8 cellular contexts compared by ENCODE assay signal in the genomic region with DNA sequence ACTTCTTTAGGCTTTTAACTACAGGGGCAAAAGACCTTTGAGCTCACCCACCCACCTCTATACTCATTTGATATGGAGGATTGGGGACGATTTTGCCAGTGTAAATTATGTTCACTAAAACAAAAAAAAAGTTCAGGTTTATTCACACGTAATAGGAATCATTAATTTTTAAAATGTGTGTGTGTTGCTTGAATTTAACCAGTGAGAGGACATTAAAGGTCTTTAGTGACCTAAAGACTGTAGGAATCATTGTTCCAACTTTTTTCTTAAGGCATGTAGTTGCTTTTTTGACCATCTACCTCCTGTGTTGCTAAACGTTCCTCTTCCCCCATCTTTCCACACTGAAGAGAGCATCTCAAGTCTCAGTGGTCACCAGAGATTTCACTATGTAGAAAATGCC. TPM values are rescaled to one million over a fixed set of nuclear protein-coding genes. Genes with fewer than 3 reads are reported as not detected.
A peak's percentile ranks its signal among the peaks of the same experiment; 100 is the strongest.
DNase-seq lines count a peak whose midpoint lies in the region; ATAC-seq, FAIRE-seq and TF ChIP-seq lines count a peak whose summit lies in the region.

No MANE protein-coding gene starts in this region.

- WGBS in psoas muscle, 3 donors: 54 to 66% (median 57%) methylated on average over 3 of the region's 3 CpGs
- 43 to 54% (median 52%) methylated on average over 3 of the region's 3 CpGs for WGBS in small intestine, 3 donors

- H3K27me3 ChIP-seq in SJSA1 (replicated peaks): no peaks in the 10 kb centered on the region
- H3K27me3 ChIP-seq in psoas muscle (ENCODE audit: insufficient read depth in 3 of 3, low read length in 2 of 3): no peaks in the 10 kb centered on the region
- no peaks in the 10 kb centered on the region for H3K27me3 ChIP-seq in small intestine (ENCODE audit: control insufficient read depth in 2 of 2, insufficient read depth in 2 of 2, low read length in 2 of 2)

- H3K9me3 ChIP-seq in SJSA1 (replicated peaks) (no peaks in the 10 kb centered on the region), psoas muscle (no peaks in the 10 kb centered on the region), small intestine (ENCODE audit: control insufficient read depth, low read depth) (no peaks in the 10 kb centered on the region)

- no peak for FAIRE-seq in small intestine (lab: Jason Lieb, UNC)

- TF ChIP-seq CTCF in GM12875 (IDR thresholded peaks at IDR 0.05; ENCODE audit: borderline replicate concordance, insufficient read depth, low read depth, low read length) (no peak), epithelial cell of proximal tubule (conservative IDR thresholded peaks at IDR 0.05; ENCODE audit: low read depth, low read length) (no peak), psoas muscle (IDR thresholded peaks at IDR 0.05) (no peak)

- DNase-seq in SJSA1 (ENCODE audit: low read depth in 1 of 2, low spot score in 2 of 2): no peak
- DNase-seq in epithelial cell of proximal tubule (ENCODE audit: low read depth): no peak
- no peak for DNase-seq in psoas muscle
- DNase-seq in NCI-H1105 treated with DMSO at 0.1 percent for 48 hours (lab: John Stamatoyannopoulos, UW): no peak
- no peak for DNase-seq in small intestine
- DNase-seq in occipital lobe (lab: John Stamatoyannopoulos, UW): no peak

- H3K4me3 ChIP-seq in GM12875 (ENCODE audit: low read depth, low read length) (peak overlapping the region; percentile 95), SJSA1 (peak overlapping the region; percentile 63), epithelial cell of proximal tubule (ENCODE audit: low read depth, low read length) (peak overlapping the region; percentile 78), psoas muscle (peak overlapping the region; percentile 82), small intestine (ENCODE audit: low read depth in 1 of 2, low read length in 2 of 2) (peak overlapping the region in 1 of 2 donors; percentile 90)

- H3K36me3 ChIP-seq in SJSA1: peaks cover 51% of the 10 kb centered on the region
- peaks cover 9 to 53% of the 10 kb centered on the region in 2 donors for H3K36me3 ChIP-seq in psoas muscle (ENCODE audit: insufficient read depth in 1 of 2, low read depth in 1 of 2)
- peaks cover 8 to 9% of the 10 kb centered on the region in 2 donors for H3K36me3 ChIP-seq in small intestine (ENCODE audit: control insufficient read depth in 2 of 2, insufficient read depth in 2 of 2, low read length in 2 of 2)

- ATAC-seq in psoas muscle (no peak), GM19324 (IDR thresholded peaks at IDR 0.05; ENCODE audit: low FRiP score, unreplicated experiment) (no peak)

- H3K4me1 ChIP-seq in SJSA1 (replicated peaks) (peaks cover 10% of the 10 kb centered on the region), psoas muscle (peaks cover 17% of the 10 kb centered on the region), small intestine (ENCODE audit: control insufficient read depth in 2 of 2, insufficient read depth in 1 of 2, low read depth in 1 of 2, low read length in 1 of 2) (peaks cover 0 to 2% of the 10 kb centered on the region in 2 donors)

- H3K27ac ChIP-seq in SJSA1: no peak overlapping the region
- no peak overlapping the region for H3K27ac ChIP-seq in psoas muscle
- H3K27ac ChIP-seq in small intestine (ENCODE audit: low read depth in 1 of 2, low read length in 1 of 2): no peak overlapping the region

- intact Hi-C loops in psoas muscle (cut with DNase I): no loop called here

RNA-seq across cellular contexts. Expression of gene SSBP1, which starts 1.1 kb away (rescaled TPM):
- total RNA-seq in SJSA1 (2014; rRNA removed; shearing (Covaris generic)): 213 and 284 TPM in 2 replicates
- total RNA-seq in epithelial cell of proximal tubule (246 and 313 TPM in 2 replicates), psoas muscle (100 to 1,000 TPM in 1 of 4 donors, 10 to 100 TPM in 3; 61.3 to 112 (median 86.8) TPM), occipital lobe (79.9 TPM)
- polyA plus RNA-seq in psoas muscle (100 to 1,000 TPM; 154 to 272 (median 214) TPM), small intestine (100 to 1,000 TPM; 148 to 221 (median 153) TPM)

RNA-seq across cellular contexts. Expression of gene TAS2R3, which starts 24.6 kb away (rescaled TPM):
- 0.18 TPM in 1 of 2 replicates, not detected in the other for total RNA-seq in SJSA1 (2014; rRNA removed; shearing (Covaris generic))
- 0.35 TPM in 1 of 2 replicates, not detected in the other for total RNA-seq in epithelial cell of proximal tubule
- total RNA-seq in psoas muscle: under 1 TPM; 0.20 to 0.26 (median 0.25) TPM
- under 1 TPM in 1 of 3 donors, not detected in 2; 0.08 TPM for polyA plus RNA-seq in psoas muscle
- polyA plus RNA-seq in small intestine: under 1 TPM in 1 of 3 donors, not detected in 2; 0.10 TPM
- total RNA-seq in occipital lobe: 2.5 TPM

RNA-seq across cellular contexts. Expression of gene WEE2, which starts 31.1 kb away (rescaled TPM):
- not detected in 2 replicates for total RNA-seq in SJSA1 (2014; rRNA removed; shearing (Covaris generic))
- total RNA-seq in epithelial cell of proximal tubule (not detected in 2 replicates), psoas muscle (not detected), occipital lobe (0.16 TPM)
- polyA plus RNA-seq in psoas muscle (not detected), small intestine (not detected)

RNA-seq across cellular contexts. Expression of gene TAS2R4, which starts 37.2 kb away (rescaled TPM):
- 0.05 and 0.22 TPM in 2 replicates for total RNA-seq in SJSA1 (2014; rRNA removed; shearing (Covaris generic))
- total RNA-seq in epithelial cell of proximal tubule: 0.14 and 0.23 TPM in 2 replicates
- under 1 TPM; 0.15 to 0.60 (median 0.29) TPM for total RNA-seq in psoas muscle
- polyA plus RNA-seq in psoas muscle: under 1 TPM; 0.04 to 0.07 (median 0.04) TPM
- under 1 TPM in 2 of 3 donors, not detected in 1; 0.15 to 0.22 TPM for polyA plus RNA-seq in small intestine
- total RNA-seq in occipital lobe: 4.5 TPM

RNA-seq across cellular contexts. Expression of gene DENND11, which starts 37.3 kb away (rescaled TPM):
- 8.3 and 8.5 TPM in 2 replicates for total RNA-seq in SJSA1 (2014; rRNA removed; shearing (Covaris generic))
- total RNA-seq in epithelial cell of proximal tubule (9.7 and 12.2 TPM in 2 replicates), psoas muscle (1 to 10 TPM; 4.4 to 5.7 (median 5.0) TPM), occipital lobe (47.7 TPM)
- polyA plus RNA-seq in psoas muscle (1 to 10 TPM; 1.7 to 4.2 (median 2.3) TPM), small intestine (1 to 10 TPM; 3.8 to 9.2 (median 4.9) TPM)
